8 cellular contexts compared by ENCODE assay signal in genomic region chr1:63773496-63773814, GRCh38. TPM values are rescaled to one million over a fixed set of nuclear protein-coding genes. Genes with fewer than 3 reads are reported as not detected.
DNase-seq lines count a peak whose midpoint lies in the region; ATAC-seq and TF ChIP-seq lines count a peak whose summit lies in the region.

No MANE protein-coding gene starts in this region.

- intact Hi-C loops in cardiac septum (cut with DNase I) = loop anchor here (2.0 to 5.0 kb wide), 5 partner anchors 71 to 469 kb away; no protein-coding TSS in a partner anchor
- intact Hi-C loops in left lung (cut with DNase I) = no loop called here

- TF ChIP-seq CTCF in cardiac muscle cell (IDR thresholded peaks at IDR 0.05; ENCODE audit: low read depth, low read length) (no peak), left lung (IDR thresholded peaks at IDR 0.05) (no peak), type B pancreatic cell (conservative IDR thresholded peaks at IDR 0.05) (no peak)

- no peak overlapping the region for H3K27ac ChIP-seq in cardiac muscle cell
- H3K27ac ChIP-seq in left lung = peak overlapping the region in 1 of 2 donors; percentile 81

- H3K4me3 Mint-ChIP-seq in type B pancreatic cell = peak overlapping the region; percentile 95

- peaks cover 7 to 12% of the 10 kb centered on the region in 2 donors for H3K36me3 Mint-ChIP-seq in activated naive CD4-positive, alpha-beta T cell treated with anti-CD3 and anti-CD28 coated beads, Interleukin-2, amount 50 U/mL, for 72 hours
- H3K36me3 Mint-ChIP-seq in type B pancreatic cell = no peaks in the 10 kb centered on the region

- no peaks in the 10 kb centered on the region for H3K9me3 ChIP-seq in cardiac muscle cell (ENCODE audit: low read depth)
- no peaks in the 10 kb centered on the region for H3K9me3 ChIP-seq in left lung

- H3K9me3 Mint-ChIP-seq in activated naive CD4-positive, alpha-beta T cell treated with anti-CD3 and anti-CD28 coated beads, Interleukin-2, amount 50 U/mL, for 72 hours = no peaks in the 10 kb centered on the region
- H3K9me3 Mint-ChIP-seq in type B pancreatic cell = no peaks in the 10 kb centered on the region

- peaks cover 54% of the 10 kb centered on the region for H3K4me1 Mint-ChIP-seq in type B pancreatic cell (ENCODE audit: unreplicated experiment)

- H3K36me3 ChIP-seq in cardiac muscle cell = no peaks in the 10 kb centered on the region
- no peaks in the 10 kb centered on the region for H3K36me3 ChIP-seq in left lung

- H3K27ac Mint-ChIP-seq in activated naive CD4-positive, alpha-beta T cell treated with anti-CD3 and anti-CD28 coated beads, Interleukin-2, amount 50 U/mL, for 72 hours = no peak overlapping the region
- H3K27ac Mint-ChIP-seq in type B pancreatic cell = peak overlapping the region; percentile 89

- DNase-seq in cardiac muscle cell (ENCODE audit: low read depth in 1 of 2, low spot score in 1 of 2) = no peak
- DNase-seq in cardiac septum (ENCODE audit: low spot score) = no peak
- no peak for DNase-seq in activated naive CD4-positive, alpha-beta T cell treated with anti-CD3 and anti-CD28 coated beads, Interleukin-2, amount 50 U/mL, for 72 hours (ENCODE audit: low spot score in 2 of 2)
- DNase-seq in left lung = no peak
- no peak for DNase-seq in type B pancreatic cell (ENCODE audit: extremely low spot score, unreplicated experiment)
- DNase-seq in NCI-H1417 treated with DMSO at 0.1 percent for 48 hours (lab: John Stamatoyannopoulos, UW) = no peak
- no peak for DNase-seq in NCI-H2107 treated with DMSO at 0.1 percent for 48 hours (lab: John Stamatoyannopoulos, UW; ENCODE audit: unreplicated experiment)

- H3K27me3 ChIP-seq in cardiac muscle cell = no peaks in the 10 kb centered on the region
- H3K27me3 ChIP-seq in left lung = peaks cover 0 to 62% of the 10 kb centered on the region in 2 donors

- peaks cover 29% of the 10 kb centered on the region for H3K4me1 ChIP-seq in cardiac muscle cell (ENCODE audit: low read depth)
- H3K4me1 ChIP-seq in left lung = peaks cover 3 to 17% of the 10 kb centered on the region in 2 donors

- peak; percentile 30 to 47 for ATAC-seq in activated naive CD4-positive, alpha-beta T cell treated with anti-CD3 and anti-CD28 coated beads, Interleukin-2, amount 50 U/mL, for 72 hours
- ATAC-seq in left lung = peak; percentile 15
- no peak for ATAC-seq in HG03095 (IDR thresholded peaks at IDR 0.05; ENCODE audit: unreplicated experiment)

- peaks cover 33% of the 10 kb centered on the region for H3K27me3 Mint-ChIP-seq in type B pancreatic cell

- peak overlapping the region; percentile 99 for H3K4me3 ChIP-seq in cardiac muscle cell
- peak overlapping the region; percentile 46 to 56 for H3K4me3 ChIP-seq in left lung

RNA-seq across cellular contexts. Expression of gene ROR1, which starts 0.4 kb away (rescaled TPM):
- total RNA-seq in cardiac muscle cell (28.0 and 47.8 TPM in 2 replicates), cardiac septum (34.8 TPM), left lung (10 to 100 TPM; 25.5 to 27.5 TPM), type B pancreatic cell (ENCODE audit: low replicate concordance) (14.9 and 32.0 TPM in 2 replicates)
- 27.6 and 28.0 TPM in 2 replicates for polyA plus RNA-seq in cardiac muscle cell
- under 1 TPM in 1 of 2 donors, not detected in 1; 0.25 TPM for total RNA-seq in activated naive CD4-positive, alpha-beta T cell treated with anti-CD3 and anti-CD28 coated beads, Interleukin-2, amount 50 U/mL, for 72 hours

Comparison
In these comparisons a context has a peak if more than half of its experiments do, and no peak if none do; other contexts are left out.
1. RNA of gene ROR1, which starts 0.4 kb away (total RNA-seq): 28.0 to 47.8 TPM in cardiac muscle cell, 34.8 TPM in cardiac septum (single experiment), 14.9 to 32.0 TPM in type B pancreatic cell and 25.5 to 27.5 TPM in left lung; 0.25 TPM in activated naive CD4-positive, alpha-beta T cell treated with anti-CD3 and anti-CD28 coated beads, Interleukin-2, amount 50 U/mL, for 72 hours; every median in the first group is over 10 times any median in the second.